ENCODE assay signal across 8 cellular contexts in genomic region chr12:64459388-64460024, GRCh38. TPM values are rescaled to one million over a fixed set of nuclear protein-coding genes. Genes with fewer than 3 reads are reported as not detected.
A peak's percentile ranks its signal among the peaks of the same experiment; 100 is the strongest.
DNase-seq lines count a peak whose midpoint lies in the region; ATAC-seq, FAIRE-seq and TF ChIP-seq lines count a peak whose summit lies in the region.

No MANE protein-coding gene starts in this region.

- H3K4me3 Mint-ChIP-seq in activated CD8-positive, alpha-beta T cell treated with anti-CD3 and anti-CD28 coated beads for 36 hours: peak overlapping the region; percentile 69

- CTCF ChIA-PET in activated CD8-positive, alpha-beta T cell treated with anti-CD3 and anti-CD28 coated beads for 36 hours (lab: Charles Lee): no interaction called here
- CTCF ChIA-PET in HepG2 (lab: Yijun Ruan, JAX; ENCODE audit: low intra/inter-chr PET ratio, low total read pairs) (no interaction called here), PC-3 (lab: Charles Lee) (no interaction called here)

- no peak overlapping the region for H3K9ac ChIP-seq in HepG2 (ENCODE audit: insufficient read depth, low read depth, low read length)
- H3K9ac ChIP-seq in PC-3 (ENCODE audit: low read length): no peak overlapping the region

- WGBS in HepG2 (ENCODE audit: low lambda C conversion rate): 89% methylated on average over 3 of the region's 3 CpGs

- TF ChIP-seq RAD21 in HepG2 (CRISPR knock-in tag; IDR thresholded peaks at IDR 0.05): no peak

- in situ Hi-C loops in HepG2 (cut with HindIII; ENCODE audit: extremely low pct_ligation_motif_present, low pct_unique_long_range_greater_than_20kb): no loop called here

- H3K4me1 ChIP-seq in HepG2 (ENCODE audit: insufficient read depth, low read length) (peaks cover 53% of the 10 kb centered on the region), PC-3 (ENCODE audit: insufficient read depth, low read length) (no peaks in the 10 kb centered on the region)

- H3K4me1 Mint-ChIP-seq in activated CD8-positive, alpha-beta T cell treated with anti-CD3 and anti-CD28 coated beads for 36 hours (ENCODE audit: low read depth): peaks cover 36% of the 10 kb centered on the region

- H2AFZ ChIP-seq in HepG2 (ENCODE audit: low read length): no peak overlapping the region
- H2AFZ ChIP-seq in PC-3 (ENCODE audit: low read length): no peak overlapping the region

- no peak for TF ChIP-seq CTCF in activated CD8-positive, alpha-beta T cell treated with anti-CD3 and anti-CD28 coated beads for 36 hours (IDR thresholded peaks at IDR 0.05)
- TF ChIP-seq CTCF in HepG2 (CRISPR knock-in tag; IDR thresholded peaks at IDR 0.05): no peak
- no peak for TF ChIP-seq CTCF in PC-3 (conservative IDR thresholded peaks at IDR 0.05; ENCODE audit: low read depth, low read length)

- H3K79me2 ChIP-seq in HepG2 (ENCODE audit: insufficient read depth, low read length) (peaks cover 44% of the 10 kb centered on the region), PC-3 (ENCODE audit: low read length) (peaks cover 55% of the 10 kb centered on the region)

- H4K20me1 ChIP-seq in HepG2 (ENCODE audit: insufficient read depth, low read length) (no peaks in the 10 kb centered on the region), PC-3 (ENCODE audit: low read length) (peaks cover 6% of the 10 kb centered on the region; the same call in 1 of the 2 replicates)

- peaks cover 2 to 21% of the 10 kb centered on the region in 2 experiments for H3K36me3 ChIP-seq in HepG2 (replicated peaks in 1 of 2; ENCODE audit: control insufficient read depth in 1 of 2, insufficient read depth in 2 of 2, low read length in 2 of 2)
- peaks cover 36% of the 10 kb centered on the region for H3K36me3 ChIP-seq in PC-3 (ENCODE audit: low read depth, low read length)

- H3K9me3 ChIP-seq in HepG2 (ENCODE audit: low read length): no peaks in the 10 kb centered on the region
- H3K9me3 ChIP-seq in PC-3 (ENCODE audit: low read length): no peaks in the 10 kb centered on the region

- no peaks in the 10 kb centered on the region for H3K9me3 Mint-ChIP-seq in activated CD8-positive, alpha-beta T cell treated with anti-CD3 and anti-CD28 coated beads for 36 hours

- TF ChIP-seq EP300 in HepG2 (IDR thresholded peaks at IDR 0.05; ENCODE audit: low read depth in 2 of 2, low read length in 2 of 2) (no peak), HepG2 (CRISPR knock-in tag; IDR thresholded peaks at IDR 0.05; ENCODE audit: borderline replicate concordance) (no peak)

- POLR2A ChIA-PET in activated CD8-positive, alpha-beta T cell treated with anti-CD3 and anti-CD28 coated beads for 36 hours (lab: Charles Lee): interaction anchor here (1.1 kb wide), 1 partner anchor 14 kb away, joined by 3 read pairs; no protein-coding TSS in a partner anchor
- POLR2A ChIA-PET in HepG2 (lab: Yijun Ruan, JAX) (no interaction called here), PC-3 (lab: Charles Lee; ENCODE audit: unreplicated experiment) (no interaction called here)

- H3K36me3 Mint-ChIP-seq in activated CD8-positive, alpha-beta T cell treated with anti-CD3 and anti-CD28 coated beads for 36 hours (ENCODE audit: low read depth): peaks cover 30% of the 10 kb centered on the region

- intact Hi-C loops in activated CD8-positive, alpha-beta T cell treated with anti-CD3 and anti-CD28 coated beads for 36 hours (cut with micrococcal nuclease): no loop called here
- intact Hi-C loops in HepG2 (cut with micrococcal nuclease; ENCODE audit: unreplicated experiment): no loop called here
- intact Hi-C loops in PC-3 (cut with micrococcal nuclease): no loop called here

- H3K4me3 ChIP-seq in HepG2 (replicated peaks in 1 of 3; ENCODE audit: insufficient read depth in 1 of 3, low read depth in 2 of 3, low read length in 3 of 3): no peak overlapping the region
- no peak overlapping the region for H3K4me3 ChIP-seq in PC-3 (ENCODE audit: low read length)

- no peaks in the 10 kb centered on the region for H3K27me3 Mint-ChIP-seq in activated CD8-positive, alpha-beta T cell treated with anti-CD3 and anti-CD28 coated beads for 36 hours

- no peaks in the 10 kb centered on the region for H3K9me2 ChIP-seq in PC-3 (replicated peaks; ENCODE audit: low read length)

- no peak overlapping the region for H3K27ac ChIP-seq in HepG2 (ENCODE audit: extremely low read length, insufficient read depth, low read length)
- H3K27ac ChIP-seq in PC-3 (ENCODE audit: low read length): no peak overlapping the region

- H3K27ac Mint-ChIP-seq in activated CD8-positive, alpha-beta T cell treated with anti-CD3 and anti-CD28 coated beads for 36 hours: peak overlapping the region; percentile 89

- DNase-seq in Daoy (ENCODE audit: low read depth): peak; percentile 5
- DNase-seq in activated CD8-positive, alpha-beta T cell treated with anti-CD3 and anti-CD28 coated beads for 36 hours: no peak
- DNase-seq in HepG2 (ENCODE audit: low spot score): no peak
- no peak for DNase-seq in DMS 273 (lab: John Stamatoyannopoulos, UW; ENCODE audit: unreplicated experiment)
- no peak for DNase-seq in PC-3
- DNase-seq in NCI-H2227 treated with DMSO at 0.1 percent for 48 hours (lab: John Stamatoyannopoulos, UW): no peak
- DNase-seq in NCI-H1930 (lab: John Stamatoyannopoulos, UW): no peak

- no peaks in the 10 kb centered on the region for H3F3A ChIP-seq in PC-3 (ENCODE audit: low read length, unreplicated experiment)

- TF ChIP-seq POLR2A in HepG2 (IDR thresholded peaks at IDR 0.05; ENCODE audit: insufficient read depth in 1 of 2, low read depth in 2 of 2, low read length in 2 of 2): no peak

- H3K4me2 ChIP-seq in HepG2 (ENCODE audit: low read depth, low read length) (peak overlapping the region; percentile 36; the same call in 1 of the 2 replicates), PC-3 (ENCODE audit: low read length) (no peak overlapping the region)

- BruUV-seq in HepG2 (replicated peaks; lab: Mats Ljungman, UMichigan): no TSS peak
- no TSS peak for BruUV-seq in PC-3 (replicated peaks; lab: Mats Ljungman, UMichigan)

- ATAC-seq in HG02759 (IDR thresholded peaks at IDR 0.05; ENCODE audit: unreplicated experiment): peak; percentile 50
- ATAC-seq in activated CD8-positive, alpha-beta T cell treated with anti-CD3 and anti-CD28 coated beads for 36 hours: peak; percentile 34
- ATAC-seq in HepG2: no peak
- ATAC-seq in PC-3: no peak

- no peaks in the 10 kb centered on the region for H3K27me3 ChIP-seq in HepG2 (ENCODE audit: control insufficient read depth in 1 of 2, insufficient read depth in 2 of 2, low read length in 2 of 2)
- H3K27me3 ChIP-seq in PC-3 (ENCODE audit: low read length): no peaks in the 10 kb centered on the region

- FAIRE-seq in HepG2 (lab: Jason Lieb, UNC): no peak

RNA-seq across cellular contexts. Expression of gene TBK1, which starts 7.6 kb away (rescaled TPM):
- 48.3 and 50.1 TPM in 2 replicates for total RNA-seq in Daoy (2014; rRNA removed; shearing (Covaris generic))
- 10 to 100 TPM; 14.0 to 15.5 TPM for total RNA-seq in activated CD8-positive, alpha-beta T cell treated with anti-CD3 and anti-CD28 coated beads for 36 hours
- total RNA-seq in HepG2 (2016; rRNA removed; fragmentation: Illumina TruSeq; extraction: Trizol): 25.2 and 35.1 TPM in 2 replicates
- 4.1 and 5.1 TPM in 2 replicates for total RNA-seq in HepG2 (2016; cell fraction: cytosol; rRNA removed; fragmentation: Illumina TruSeq; extraction: Trizol; ENCODE audit: low read depth)
- 26.1 and 35.7 TPM in 2 replicates for total RNA-seq in HepG2 (2016; cell fraction: insoluble cytoplasmic fraction; rRNA removed; fragmentation: Illumina TruSeq; extraction: Trizol)
- total RNA-seq in HepG2 (2016; cell fraction: membrane; rRNA removed; fragmentation: Illumina TruSeq; extraction: Trizol): 9.1 and 10.7 TPM in 2 replicates
- 27.9 and 29.9 TPM in 2 replicates for total RNA-seq in HepG2 (2016; cell fraction: nucleus; rRNA removed; fragmentation: Illumina TruSeq; extraction: Trizol)
- 7.4 and 10.3 TPM in 2 replicates for polyA plus RNA-seq in HepG2 (2011; rRNA removed)
- polyA plus RNA-seq in HepG2 (2011; cell fraction: cytosol; rRNA removed): 2.6 and 4.7 TPM in 2 replicates
- polyA plus RNA-seq in HepG2 (2011; cell fraction: nucleus; rRNA removed): 5.4 and 7.0 TPM in 2 replicates
- 11.9 and 14.4 TPM in 2 replicates for polyA plus RNA-seq in HepG2 (2012)
- 1.2 and 1.5 TPM in 2 replicates for polyA plus RNA-seq in HepG2 (2016; cell fraction: cytosol; fragmentation: Illumina TruSeq; extraction: Trizol; ENCODE audit: low read depth)
- 30.1 and 30.9 TPM in 2 replicates for polyA plus RNA-seq in HepG2 (2016; cell fraction: insoluble cytoplasmic fraction; fragmentation: Illumina TruSeq; extraction: Trizol; ENCODE audit: low read depth)
- polyA plus RNA-seq in HepG2 (2016; cell fraction: membrane; fragmentation: Illumina TruSeq; extraction: Trizol; ENCODE audit: low read depth): 3.0 and 3.8 TPM in 2 replicates
- polyA plus RNA-seq in HepG2 (2016; cell fraction: nucleus; fragmentation: Illumina TruSeq; extraction: Trizol; ENCODE audit: insufficient read depth, low read depth): 36.9 and 38.5 TPM in 2 replicates
- polyA minus RNA-seq in HepG2 (2011; rRNA and poly(A)+ RNA removed; ENCODE audit: low replicate concordance): 2.3 and 5.9 TPM in 2 replicates
- polyA minus RNA-seq in HepG2 (2011; cell fraction: cytosol; rRNA and poly(A)+ RNA removed): 6.1 and 6.8 TPM in 2 replicates
- polyA minus RNA-seq in HepG2 (2011; cell fraction: nucleus; rRNA and poly(A)+ RNA removed): 33.8 and 36.3 TPM in 2 replicates
- total RNA-seq in PC-3 (2014; rRNA removed): 23.1 and 23.7 TPM in 2 replicates

RNA-seq across cellular contexts. Expression of gene XPOT, which starts 55.3 kb away (rescaled TPM):
- 90.7 and 96.7 TPM in 2 replicates for total RNA-seq in Daoy (2014; rRNA removed; shearing (Covaris generic))
- total RNA-seq in activated CD8-positive, alpha-beta T cell treated with anti-CD3 and anti-CD28 coated beads for 36 hours: 100 to 1,000 TPM; 163 to 180 TPM
- total RNA-seq in HepG2 (2016; rRNA removed; fragmentation: Illumina TruSeq; extraction: Trizol) (102 and 136 TPM in 2 replicates), PC-3 (2014; rRNA removed) (53.0 and 62.0 TPM in 2 replicates)
- total RNA-seq in HepG2 (2016; cell fraction: cytosol; rRNA removed; fragmentation: Illumina TruSeq; extraction: Trizol; ENCODE audit: low read depth): 23.9 and 24.7 TPM in 2 replicates
- total RNA-seq in HepG2 (2016; cell fraction: insoluble cytoplasmic fraction; rRNA removed; fragmentation: Illumina TruSeq; extraction: Trizol): 99.3 and 127 TPM in 2 replicates
- total RNA-seq in HepG2 (2016; cell fraction: membrane; rRNA removed; fragmentation: Illumina TruSeq; extraction: Trizol): 103 and 117 TPM in 2 replicates
- total RNA-seq in HepG2 (2016; cell fraction: nucleus; rRNA removed; fragmentation: Illumina TruSeq; extraction: Trizol): 72.8 and 91.5 TPM in 2 replicates
- 91.8 and 93.8 TPM in 2 replicates for polyA plus RNA-seq in HepG2 (2011; rRNA removed)
- 23.5 and 43.5 TPM in 2 replicates for polyA plus RNA-seq in HepG2 (2011; cell fraction: cytosol; rRNA removed)
- 97.9 and 118 TPM in 2 replicates for polyA plus RNA-seq in HepG2 (2011; cell fraction: nucleus; rRNA removed)
- 76.4 and 91.1 TPM in 2 replicates for polyA plus RNA-seq in HepG2 (2012)
- 17.9 and 20.0 TPM in 2 replicates for polyA plus RNA-seq in HepG2 (2016; cell fraction: cytosol; fragmentation: Illumina TruSeq; extraction: Trizol; ENCODE audit: low read depth)
- 102 and 111 TPM in 2 replicates for polyA plus RNA-seq in HepG2 (2016; cell fraction: insoluble cytoplasmic fraction; fragmentation: Illumina TruSeq; extraction: Trizol; ENCODE audit: low read depth)
- polyA plus RNA-seq in HepG2 (2016; cell fraction: membrane; fragmentation: Illumina TruSeq; extraction: Trizol; ENCODE audit: low read depth): 57.5 and 60.6 TPM in 2 replicates
- polyA plus RNA-seq in HepG2 (2016; cell fraction: nucleus; fragmentation: Illumina TruSeq; extraction: Trizol; ENCODE audit: insufficient read depth, low read depth): 113 and 120 TPM in 2 replicates
- 45.0 and 86.1 TPM in 2 replicates for polyA minus RNA-seq in HepG2 (2011; rRNA and poly(A)+ RNA removed; ENCODE audit: low replicate concordance)
- 65.4 and 79.8 TPM in 2 replicates for polyA minus RNA-seq in HepG2 (2011; cell fraction: cytosol; rRNA and poly(A)+ RNA removed)
- polyA minus RNA-seq in HepG2 (2011; cell fraction: nucleus; rRNA and poly(A)+ RNA removed): 166 and 207 TPM in 2 replicates

Comparison
In these comparisons a context has a peak if more than half of its experiments do, and no peak if none do; other contexts are left out.
1. ATAC-seq: peak in HG02759 (single experiment) and activated CD8-positive, alpha-beta T cell treated with anti-CD3 and anti-CD28 coated beads for 36 hours (single experiment); none in HepG2 (single experiment) and PC-3 (single experiment).